In genomic region chr22:47259990-47260389, GRCh38 we compare ENCODE assay signal across 26 cellular contexts.
DNase-seq lines count a peak whose midpoint lies in the region; ATAC-seq and TF ChIP-seq lines count a peak whose summit lies in the region.
"Had no signal": no experiment of that assay in that cellular context is flagged by ENCODE, and none has a peak within 500 bp of the region (broad histone marks: within the 10 kb centered on the region; RNA-seq: fewer than 3 reads in every experiment).

No MANE protein-coding gene starts in this region.

- H3K4me3 ChIP-seq in DND-41 (ENCODE audit: low read depth in 1 of 2, low read length in 2 of 2) (no peak overlapping the region), OCI-LY7 (ENCODE audit: low read depth, low read length, poor library complexity, severe bottlenecking) (no peak overlapping the region), fibroblast of the aortic adventitia (ENCODE audit: low read depth, low read length) (no peak overlapping the region)
- H3K4me3 ChIP-seq: GM23338, left lung, SJSA1, testis had no signal

- H3K9me3 ChIP-seq in DND-41 (ENCODE audit: insufficient read depth, low read length, severe bottlenecking) (no peaks in the 10 kb centered on the region), OCI-LY7 (ENCODE audit: low read length) (no peaks in the 10 kb centered on the region)
- no peaks in the 10 kb centered on the region for H3K9me3 ChIP-seq in CD4-positive, alpha-beta T cell (ENCODE audit: control insufficient read depth, low read length)
- H3K9me3 ChIP-seq: left lung, SJSA1, testis had no signal

- H4K20me1 ChIP-seq in DND-41 (ENCODE audit: insufficient read depth, low read length) (no peaks in the 10 kb centered on the region), OCI-LY7 (ENCODE audit: insufficient read depth, low read length) (no peaks in the 10 kb centered on the region)

- H3K27me3 ChIP-seq in DND-41 (ENCODE audit: insufficient read depth, low read length, poor library complexity), result no peaks in the 10 kb centered on the region
- no peaks in the 10 kb centered on the region for H3K27me3 ChIP-seq in CD4-positive, alpha-beta T cell (ENCODE audit: control insufficient read depth, insufficient read depth, low read length)
- H3K27me3 ChIP-seq: SJSA1, testis had no signal

- TF ChIP-seq CTCF in DND-41 (IDR thresholded peaks at IDR 0.05; ENCODE audit: borderline replicate concordance, extremely low read depth, low read length, poor library complexity, severe bottlenecking) (no peak), OCI-LY7 (conservative IDR thresholded peaks at IDR 0.05; ENCODE audit: low read length) (no peak), fibroblast of the aortic adventitia (IDR thresholded peaks at IDR 0.05; ENCODE audit: insufficient read depth, low read length) (no peak), MCF 10A (IDR thresholded peaks at IDR 0.05; ENCODE audit: unreplicated experiment) (no peak)
- TF ChIP-seq CTCF in CD4-positive, alpha-beta T cell (IDR thresholded peaks at IDR 0.05), result no peak

- intact Hi-C loops in OCI-LY7 (cut with micrococcal nuclease; ENCODE audit: unreplicated experiment), result no loop called here
- intact Hi-C loops in CD4-positive, alpha-beta T cell (cut with DNase I, micrococcal nuclease), result no loop called here
- intact Hi-C loops in activated T-helper 1 cell treated with anti-CD3 and anti-CD28 coated beads, Interleukin-12 subunit alpha, Interleukin-12 subunit beta, Interleukin-2, Interleukin-4 antibody, amounts not matched to agents 30 ng/mL and 10 ng/mL and 1 ng/mL, durations not matched to agents 14 hours and 24 hours and 36 hours (cut with micrococcal nuclease), result no loop called here
- intact Hi-C loops in MCF 10A (cut with micrococcal nuclease), result no loop called here

- H3K79me2 ChIP-seq in DND-41 (ENCODE audit: insufficient read depth, low read length) (no peaks in the 10 kb centered on the region), OCI-LY7 (ENCODE audit: insufficient read depth, low read depth, low read length) (no peaks in the 10 kb centered on the region)

- ATAC-seq in DND-41 (ENCODE audit: insufficient read depth, low read depth), result no peak
- no peak for ATAC-seq in CD4-positive, alpha-beta T cell (ENCODE audit: poor library complexity)
- ATAC-seq: GM23338; left lung; naive thymus-derived CD4-positive, alpha-beta T cell; Panc1 had no signal

- H3K27ac ChIP-seq in DND-41 (ENCODE audit: low read length) (no peak overlapping the region), OCI-LY7 (ENCODE audit: low read depth, low read length, poor library complexity, severe bottlenecking) (no peak overlapping the region)
- H3K27ac ChIP-seq in CD4-positive, alpha-beta T cell (ENCODE audit: low read depth, low read length), result no peak overlapping the region
- H3K27ac ChIP-seq: C4-2B, KMS-11, left lung, SJSA1, testis had no signal

- H3K4me3 Mint-ChIP-seq in CD4-positive, alpha-beta T cell, result no peak overlapping the region
- no peak overlapping the region for H3K4me3 Mint-ChIP-seq in activated T-helper 1 cell treated with anti-CD3 and anti-CD28 coated beads, Interleukin-12 subunit alpha, Interleukin-12 subunit beta, Interleukin-2, Interleukin-4 antibody, amounts not matched to agents 30 ng/mL and 10 ng/mL and 1 ng/mL, durations not matched to agents 14 hours and 24 hours and 36 hours
- H3K4me3 Mint-ChIP-seq in MCF 10A (ENCODE audit: unreplicated experiment), result no peak overlapping the region
- H3K4me3 Mint-ChIP-seq: activated CD4-positive, alpha-beta memory T cell treated with anti-CD3 and anti-CD28 coated beads for 36 hours; activated naive CD8-positive, alpha-beta T cell; GM23338; mesothelial cell of epicardium; naive thymus-derived CD4-positive, alpha-beta T cell; T-helper 1 cell treated with Interleukin-12 subunit alpha and Interleukin-12 subunit beta and Interleukin-4 antibody, amounts not matched to agents 30 μg/mL and 1 μg/mL, for 36 hours had no signal

- BruUV-seq in OCI-LY7 (replicated peaks; lab: Mats Ljungman, UMichigan) (no TSS peak), MCF 10A (replicated peaks; lab: Mats Ljungman, UMichigan) (no TSS peak)

- H3K9ac ChIP-seq in DND-41 (ENCODE audit: low read depth, low read length), result no peak overlapping the region
- H3K9ac ChIP-seq: KMS-11 had no signal

- no peak for TF ChIP-seq EP300 in Ishikawa (IDR thresholded peaks at IDR 0.05; ENCODE audit: borderline replicate concordance)

- no peak for TF ChIP-seq RAD21 in Ishikawa (IDR thresholded peaks at IDR 0.05; ENCODE audit: low read depth)

- H3K36me3 ChIP-seq in DND-41 (ENCODE audit: insufficient read depth, low read length) (no peaks in the 10 kb centered on the region), OCI-LY7 (ENCODE audit: insufficient read depth, low read length) (no peaks in the 10 kb centered on the region)
- H3K36me3 ChIP-seq: left lung, SJSA1 had no signal

- DNase-seq in DND-41 (no peak), OCI-LY7 (ENCODE audit: low spot score) (peak; percentile 2), fibroblast of the aortic adventitia (ENCODE audit: low read depth) (peak; percentile 11), NCI-H1105 (lab: John Stamatoyannopoulos, UW) (no peak), MCF 10A (ENCODE audit: unreplicated experiment) (no peak)
- no peak for DNase-seq in CD4-positive, alpha-beta T cell
- DNase-seq in activated T-helper 1 cell treated with anti-CD3 and anti-CD28 coated beads, Interleukin-12 subunit alpha, Interleukin-12 subunit beta, Interleukin-2, Interleukin-4 antibody, amounts not matched to agents 30 ng/mL and 10 ng/mL and 1 ng/mL, durations not matched to agents 14 hours and 24 hours and 36 hours (ENCODE audit: low spot score), result no peak
- DNase-seq: activated CD4-positive, alpha-beta memory T cell treated with anti-CD3 and anti-CD28 coated beads for 36 hours; activated CD4-positive, CD25-positive, alpha-beta regulatory T cell treated with anti-CD3 and anti-CD28 coated beads, Interleukin-2, amount 50 U/mL, for 72 hours; anterior cingulate cortex; left lung; naive thymus-derived CD4-positive, alpha-beta T cell; NCI-H1092; NCI-H1930; stimulated activated naive CD4-positive, alpha-beta T cell treated with Interleukin-2 at 50 U/mL for 16 hours; testis had no signal

- no peaks in the 10 kb centered on the region for H3K36me3 Mint-ChIP-seq in CD4-positive, alpha-beta T cell (ENCODE audit: low read depth)
- H3K36me3 Mint-ChIP-seq in activated T-helper 1 cell treated with anti-CD3 and anti-CD28 coated beads, Interleukin-12 subunit alpha, Interleukin-12 subunit beta, Interleukin-2, Interleukin-4 antibody, amounts not matched to agents 30 ng/mL and 10 ng/mL and 1 ng/mL, durations not matched to agents 14 hours and 24 hours and 36 hours (ENCODE audit: low read depth), result no peaks in the 10 kb centered on the region
- no peaks in the 10 kb centered on the region for H3K36me3 Mint-ChIP-seq in MCF 10A (ENCODE audit: insufficient read depth, unreplicated experiment)
- H3K36me3 Mint-ChIP-seq: activated CD4-positive, alpha-beta memory T cell treated with anti-CD3 and anti-CD28 coated beads for 36 hours; activated naive CD8-positive, alpha-beta T cell; naive thymus-derived CD4-positive, alpha-beta T cell had no signal

- H3K9me3 Mint-ChIP-seq in CD4-positive, alpha-beta T cell, result no peaks in the 10 kb centered on the region
- no peaks in the 10 kb centered on the region for H3K9me3 Mint-ChIP-seq in activated T-helper 1 cell treated with anti-CD3 and anti-CD28 coated beads, Interleukin-12 subunit alpha, Interleukin-12 subunit beta, Interleukin-2, Interleukin-4 antibody, amounts not matched to agents 30 ng/mL and 10 ng/mL and 1 ng/mL, durations not matched to agents 14 hours and 24 hours and 36 hours
- H3K9me3 Mint-ChIP-seq in MCF 10A (ENCODE audit: unreplicated experiment), result peaks cover 7% of the 10 kb centered on the region
- H3K9me3 Mint-ChIP-seq: activated CD4-positive, alpha-beta memory T cell treated with anti-CD3 and anti-CD28 coated beads for 36 hours; T-helper 1 cell treated with Interleukin-12 subunit alpha and Interleukin-12 subunit beta and Interleukin-4 antibody, amounts not matched to agents 30 μg/mL and 1 μg/mL, for 36 hours had no signal

- H3K4me2 ChIP-seq in DND-41 (ENCODE audit: insufficient read depth, low read length) (no peak overlapping the region), OCI-LY7 (ENCODE audit: low read length) (no peak overlapping the region)
- H3K4me2 ChIP-seq: GM23338, KMS-11 had no signal

- H3K4me1 ChIP-seq in DND-41 (ENCODE audit: insufficient read depth, low read length) (no peaks in the 10 kb centered on the region), OCI-LY7 (ENCODE audit: insufficient read depth, low read length, poor library complexity, severe bottlenecking) (no peaks in the 10 kb centered on the region)
- H3K4me1 ChIP-seq: left lung, SJSA1, testis had no signal

- no peaks in the 10 kb centered on the region for H3K4me1 Mint-ChIP-seq in CD4-positive, alpha-beta T cell (ENCODE audit: low read depth)
- H3K4me1 Mint-ChIP-seq in activated T-helper 1 cell treated with anti-CD3 and anti-CD28 coated beads, Interleukin-12 subunit alpha, Interleukin-12 subunit beta, Interleukin-2, Interleukin-4 antibody, amounts not matched to agents 30 ng/mL and 10 ng/mL and 1 ng/mL, durations not matched to agents 14 hours and 24 hours and 36 hours (ENCODE audit: low read depth), result no peaks in the 10 kb centered on the region
- no peaks in the 10 kb centered on the region for H3K4me1 Mint-ChIP-seq in MCF 10A (ENCODE audit: insufficient read depth, unreplicated experiment)
- H3K4me1 Mint-ChIP-seq: GM23338; mesothelial cell of epicardium; naive thymus-derived CD4-positive, alpha-beta T cell had no signal

- POLR2A ChIA-PET in OCI-LY7 (lab: Charles Lee), result no interaction called here
- POLR2A ChIA-PET in CD4-positive, alpha-beta T cell (lab: Charles Lee), result no interaction called here
- POLR2A ChIA-PET in MCF 10A (lab: Yijun Ruan, JAX), result no interaction called here

- H2AFZ ChIP-seq in DND-41 (ENCODE audit: low read depth, low read length) (0 out of 2 replicates have a peak overlapping the region, but pooled peaks have one; percentile 14), OCI-LY7 (ENCODE audit: low read length) (no peak overlapping the region)
- H2AFZ ChIP-seq: GM23338 had no signal

- H3K27ac Mint-ChIP-seq in CD4-positive, alpha-beta T cell, result no peak overlapping the region
- H3K27ac Mint-ChIP-seq in activated T-helper 1 cell treated with anti-CD3 and anti-CD28 coated beads, Interleukin-12 subunit alpha, Interleukin-12 subunit beta, Interleukin-2, Interleukin-4 antibody, amounts not matched to agents 30 ng/mL and 10 ng/mL and 1 ng/mL, durations not matched to agents 14 hours and 24 hours and 36 hours, result no peak overlapping the region
- H3K27ac Mint-ChIP-seq in MCF 10A (ENCODE audit: low read depth, unreplicated experiment), result no peak overlapping the region
- H3K27ac Mint-ChIP-seq: activated CD4-positive, alpha-beta memory T cell treated with anti-CD3 and anti-CD28 coated beads for 36 hours; activated naive CD8-positive, alpha-beta T cell; activated T-helper 2 cell treated with anti-CD3 and anti-CD28 coated beads, Interferon-gamma antibody, Interleukin-2, Interleukin-4, amounts not matched to agents 10 μg/mL and 5 μg/mL and 100 μg/mL, durations not matched to agents 14 hours and 24 hours and 36 hours; GM23338; mesothelial cell of epicardium; naive thymus-derived CD4-positive, alpha-beta T cell; T-helper 1 cell treated with Interleukin-12 subunit alpha and Interleukin-12 subunit beta and Interleukin-4 antibody, amounts not matched to agents 30 μg/mL and 1 μg/mL, for 36 hours had no signal

- H3K27me3 Mint-ChIP-seq in CD4-positive, alpha-beta T cell, result peaks cover 39% of the 10 kb centered on the region
- no peaks in the 10 kb centered on the region for H3K27me3 Mint-ChIP-seq in activated T-helper 1 cell treated with anti-CD3 and anti-CD28 coated beads, Interleukin-12 subunit alpha, Interleukin-12 subunit beta, Interleukin-2, Interleukin-4 antibody, amounts not matched to agents 30 ng/mL and 10 ng/mL and 1 ng/mL, durations not matched to agents 14 hours and 24 hours and 36 hours (ENCODE audit: insufficient read depth)
- H3K27me3 Mint-ChIP-seq in MCF 10A (ENCODE audit: insufficient read depth, unreplicated experiment), result no peaks in the 10 kb centered on the region

- CTCF ChIA-PET in OCI-LY7 (lab: Charles Lee; ENCODE audit: unreplicated experiment) (no interaction called here), MCF 10A (lab: Yijun Ruan, JAX) (no interaction called here)
- CTCF ChIA-PET in CD4-positive, alpha-beta T cell (lab: Charles Lee), result no interaction called here

- no peaks in the 10 kb centered on the region for H3K9me2 ChIP-seq in OCI-LY7 (ENCODE audit: insufficient read depth, low read length)

Comparison
In these comparisons a context has a peak if more than half of its experiments do, and no peak if none do; other contexts are left out.
1. DNase-seq: peak in OCI-LY7 (single experiment) and fibroblast of the aortic adventitia (single experiment); none in DND-41 (single experiment), NCI-H1105 (single experiment), CD4-positive, alpha-beta T cell (0 of 10), activated T-helper 1 cell treated with anti-CD3 and anti-CD28 coated beads, Interleukin-12 subunit alpha, Interleukin-12 subunit beta, Interleukin-2, Interleukin-4 antibody, amounts not matched to agents 30 ng/mL and 10 ng/mL and 1 ng/mL, durations not matched to agents 14 hours and 24 hours and 36 hours (single experiment) and MCF 10A (single experiment).